Comparison of ENCODE assay signal across 8 cellular contexts in genomic region chr6:111843347-111844147, GRCh38. TPM values are rescaled to one million over a fixed set of nuclear protein-coding genes. Genes with fewer than 3 reads are reported as not detected.
A peak's percentile ranks its signal among the peaks of the same experiment; 100 is the strongest.
DNase-seq lines count a peak whose midpoint lies in the region; ATAC-seq and TF ChIP-seq lines count a peak whose summit lies in the region.

No MANE protein-coding gene starts in this region.

- 52 to 56% methylated on average over 7 of the region's 7 CpGs for whole genome bisulfite sequencing in heart right ventricle, 2 donors

- no peak overlapping the region for H3K27ac Mint-ChIP-seq in activated CD8-positive, alpha-beta T cell treated with anti-CD3 and anti-CD28 coated beads for 36 hours
- no peak overlapping the region for H3K27ac Mint-ChIP-seq in endothelial cell (ENCODE audit: unreplicated experiment)

- peak; percentile 66 for ATAC-seq in activated CD8-positive, alpha-beta T cell treated with anti-CD3 and anti-CD28 coated beads for 36 hours
- ATAC-seq in heart right ventricle (peak in 7 of 8 donors; percentile 34 to 71 (median 45)), GM18868 (IDR thresholded peaks at IDR 0.05; ENCODE audit: unreplicated experiment) (no peak), HG03439 (IDR thresholded peaks at IDR 0.05; ENCODE audit: unreplicated experiment) (no peak)

- H3K9me3 Mint-ChIP-seq in activated CD8-positive, alpha-beta T cell treated with anti-CD3 and anti-CD28 coated beads for 36 hours, result no peaks in the 10 kb centered on the region
- no peaks in the 10 kb centered on the region for H3K9me3 Mint-ChIP-seq in endothelial cell (ENCODE audit: unreplicated experiment)

- H3K4me1 ChIP-seq in MM.1S (ENCODE audit: low read length) (peaks cover 47% of the 10 kb centered on the region), heart right ventricle (peaks cover 22 to 100% (median 81%) of the 10 kb centered on the region in 9 donors)

- H3K36me3 ChIP-seq in MM.1S (replicated peaks; ENCODE audit: insufficient read depth, low read length) (no peaks in the 10 kb centered on the region), heart right ventricle (peaks cover 0 to 7% (median 0%) of the 10 kb centered on the region in 9 donors)

- peak overlapping the region; percentile 61 for H3K4me2 ChIP-seq in MM.1S (ENCODE audit: low read depth, low read length)

- H3K79me2 ChIP-seq in MM.1S (ENCODE audit: low read length), result no peaks in the 10 kb centered on the region

- CTCF ChIA-PET in activated CD8-positive, alpha-beta T cell treated with anti-CD3 and anti-CD28 coated beads for 36 hours (lab: Charles Lee), result interaction anchor here (0.7 to 3.6 kb wide), 21 partner anchors 8 to 1479 kb away, joined by 3 to 14 read pairs (median 4); partner anchors contain the start of gene FYN

- no peak overlapping the region for H3K4me3 Mint-ChIP-seq in activated CD8-positive, alpha-beta T cell treated with anti-CD3 and anti-CD28 coated beads for 36 hours
- H3K4me3 Mint-ChIP-seq in endothelial cell (ENCODE audit: unreplicated experiment), result no peak overlapping the region

- H3K27ac ChIP-seq in MM.1S (ENCODE audit: low read length) (peak overlapping the region; percentile 77), heart right ventricle (peak overlapping the region in 8 of 10 donors; percentile 5 to 74 (median 41))

- no peaks in the 10 kb centered on the region for H3K9me2 ChIP-seq in MM.1S (replicated peaks; ENCODE audit: insufficient read depth, low read length)

- intact Hi-C loops in activated CD8-positive, alpha-beta T cell treated with anti-CD3 and anti-CD28 coated beads for 36 hours (cut with micrococcal nuclease), result no loop called here
- intact Hi-C loops in heart right ventricle (cut with DNase I), result no loop called here

- H4K20me1 ChIP-seq in MM.1S (ENCODE audit: insufficient read depth, low read length), result no peaks in the 10 kb centered on the region

- H3K36me3 Mint-ChIP-seq in activated CD8-positive, alpha-beta T cell treated with anti-CD3 and anti-CD28 coated beads for 36 hours (ENCODE audit: low read depth), result peaks cover 46% of the 10 kb centered on the region
- peaks cover 24% of the 10 kb centered on the region for H3K36me3 Mint-ChIP-seq in endothelial cell (ENCODE audit: low read depth, unreplicated experiment)

- peak overlapping the region; percentile 22; the same call in 1 of the 2 replicates for H3K9ac ChIP-seq in MM.1S (ENCODE audit: low read length)

- H3K9me3 ChIP-seq in MM.1S (replicated peaks; ENCODE audit: insufficient read depth, low read length), result no peaks in the 10 kb centered on the region
- no peaks in the 10 kb centered on the region for H3K9me3 ChIP-seq in heart right ventricle

- TF ChIP-seq CTCF in MM.1S (IDR thresholded peaks at IDR 0.05; ENCODE audit: low read length) (no peak), heart right ventricle (IDR thresholded peaks at IDR 0.05) (no peak), endothelial cell (IDR thresholded peaks at IDR 0.05; ENCODE audit: unreplicated experiment) (no peak)
- TF ChIP-seq CTCF in activated CD8-positive, alpha-beta T cell treated with anti-CD3 and anti-CD28 coated beads for 36 hours (IDR thresholded peaks at IDR 0.05), result no peak

- POLR2A ChIA-PET in activated CD8-positive, alpha-beta T cell treated with anti-CD3 and anti-CD28 coated beads for 36 hours (lab: Charles Lee), result interaction anchor here (0.8 to 4.2 kb wide), 21 partner anchors 10 to 178 kb away, joined by 3 to 26 read pairs (median 5); partner anchors contain the start of gene FYN

- H2AFZ ChIP-seq in MM.1S (ENCODE audit: low read length), result peak overlapping the region; percentile 32

- no peaks in the 10 kb centered on the region for H3K27me3 ChIP-seq in MM.1S (replicated peaks; ENCODE audit: insufficient read depth, low read length)
- H3K27me3 ChIP-seq in heart right ventricle, result no peaks in the 10 kb centered on the region

- DNase-seq in MM.1S (peak; percentile 57), heart right ventricle (no peak), endothelial cell (ENCODE audit: low spot score) (no peak), inferior parietal cortex (ENCODE audit: extremely low spot score) (no peak)
- peak; percentile 86 for DNase-seq in activated CD8-positive, alpha-beta T cell treated with anti-CD3 and anti-CD28 coated beads for 36 hours
- DNase-seq in stimulated activated CD8-positive, alpha-beta memory T cell treated with anti-CD3 and anti-CD28 coated beads, Interleukin-4, amount 100 ng/mL, for 48 hours, result peak; percentile 72

- H3K4me1 Mint-ChIP-seq in activated CD8-positive, alpha-beta T cell treated with anti-CD3 and anti-CD28 coated beads for 36 hours (ENCODE audit: low read depth), result peaks cover 19% of the 10 kb centered on the region
- peaks cover 59% of the 10 kb centered on the region for H3K4me1 Mint-ChIP-seq in endothelial cell (ENCODE audit: unreplicated experiment)

- no peaks in the 10 kb centered on the region for H3K27me3 Mint-ChIP-seq in activated CD8-positive, alpha-beta T cell treated with anti-CD3 and anti-CD28 coated beads for 36 hours
- peaks cover 5% of the 10 kb centered on the region for H3K27me3 Mint-ChIP-seq in endothelial cell (ENCODE audit: unreplicated experiment)

- peak overlapping the region; percentile 26 for H3K4me3 ChIP-seq in MM.1S (ENCODE audit: low read length)
- H3K4me3 ChIP-seq in heart right ventricle, result no peak overlapping the region

- peaks cover 37% of the 10 kb centered on the region for H3F3A ChIP-seq in MM.1S (ENCODE audit: insufficient read depth, low read length)

RNA-seq across cellular contexts. Expression of gene FYN, which starts 29.7 kb away (rescaled TPM):
- total RNA-seq in activated CD8-positive, alpha-beta T cell treated with anti-CD3 and anti-CD28 coated beads for 36 hours, result 100 to 1,000 TPM; 384 to 386 TPM
- total RNA-seq in heart right ventricle (10 to 100 TPM; 33.5 to 58.1 (median 45.6) TPM), endothelial cell (ENCODE audit: unreplicated experiment) (474 TPM)
- 10 to 100 TPM; 19.1 to 28.0 TPM for polyA plus RNA-seq in heart right ventricle

Comparison
In these comparisons a context has a peak if more than half of its experiments do, and no peak if none do; other contexts are left out.
1. DNase-seq: peak in MM.1S (single experiment), activated CD8-positive, alpha-beta T cell treated with anti-CD3 and anti-CD28 coated beads for 36 hours (single experiment) and stimulated activated CD8-positive, alpha-beta memory T cell treated with anti-CD3 and anti-CD28 coated beads, Interleukin-4, amount 100 ng/mL, for 48 hours (single experiment); none in heart right ventricle (0 of 2), endothelial cell (single experiment) and inferior parietal cortex (single experiment).
2. ATAC-seq: peak in activated CD8-positive, alpha-beta T cell treated with anti-CD3 and anti-CD28 coated beads for 36 hours (single experiment) and heart right ventricle (7 of 8); none in GM18868 (single experiment) and HG03439 (single experiment).